Comparison of ENCODE assay signal across 14 cellular contexts in genomic region chr6:16804007-16804303, GRCh38. TPM values are rescaled to one million over a fixed set of nuclear protein-coding genes. Genes with fewer than 3 reads are reported as not detected.
DNase-seq lines count a peak whose midpoint lies in the region; ATAC-seq and TF ChIP-seq lines count a peak whose summit lies in the region.
"Had no signal": no experiment of that assay in that cellular context is flagged by ENCODE, and none has a peak within 500 bp of the region (broad histone marks: within the 10 kb centered on the region; RNA-seq: fewer than 3 reads in every experiment).

No MANE protein-coding gene starts in this region.

- H3K79me1 ChIP-seq in mesenchymal stem cell (replicated peaks; ENCODE audit: low read length, poor library complexity, severe bottlenecking) = no peaks in the 10 kb centered on the region

- DNase-seq in NCI-H748 (lab: John Stamatoyannopoulos, UW; ENCODE audit: unreplicated experiment) = peak; percentile 19
- no peak for DNase-seq in NCI-H748 treated with DMSO at 0.1 percent for 48 hours (lab: John Stamatoyannopoulos, UW)
- DNase-seq in caudate nucleus (lab: John Stamatoyannopoulos, UW) = no peak
- no peak for DNase-seq in mesenchymal stem cell
- DNase-seq in tibial artery = no peak
- no peak for DNase-seq in head of caudate nucleus
- DNase-seq in Peyer's patch = no peak
- DNase-seq: activated naive CD8-positive, alpha-beta T cell treated with anti-CD3 and anti-CD28 coated beads for 36 hours; Calu3; naive B cell; NCI-H510A had no signal

- no peak overlapping the region for H2BK5ac ChIP-seq in mesenchymal stem cell (ENCODE audit: low read depth, low read length, poor library complexity, severe bottlenecking)

- peak overlapping the region; percentile 34 for H3K9ac ChIP-seq in mesenchymal stem cell (ENCODE audit: low read length)

- H3K23ac ChIP-seq in mesenchymal stem cell (ENCODE audit: low read length in 2 of 2) = no peak overlapping the region

- H2BK120ac ChIP-seq in mesenchymal stem cell (ENCODE audit: low read depth, low read length) = no peak overlapping the region

- H3K4me1 ChIP-seq in mesenchymal stem cell (ENCODE audit: control insufficient read depth, insufficient read depth, low read depth, low read length) = peaks cover 5% of the 10 kb centered on the region
- H3K4me1 ChIP-seq in tibial artery = peaks cover 0 to 32% (median 5%) of the 10 kb centered on the region in 4 donors
- no peaks in the 10 kb centered on the region for H3K4me1 ChIP-seq in Peyer's patch

- intact Hi-C loops in tibial artery (cut with DNase I; ENCODE audit: low total_unique reads) = loop anchor here (10.0 kb wide), 1 partner anchor 281 kb away; no protein-coding TSS in a partner anchor
- intact Hi-C loops in head of caudate nucleus (cut with DNase I) = no loop called here

- H2AFZ ChIP-seq in mesenchymal stem cell (ENCODE audit: low read depth, low read length) = peak overlapping the region; percentile 20

- H3K4me2 ChIP-seq in mesenchymal stem cell (ENCODE audit: low read length, poor library complexity, severe bottlenecking) = peak overlapping the region; percentile 53

- H3K4ac ChIP-seq in mesenchymal stem cell (ENCODE audit: low read depth in 1 of 2, low read length in 2 of 2) = peak overlapping the region in 1 of 2 experiments; percentile 33

- 71% methylated on average over 1 of the region's 3 CpGs for WGBS in mesenchymal stem cell

- H4K8ac ChIP-seq in mesenchymal stem cell (ENCODE audit: low read length) = no peak overlapping the region

- TF ChIP-seq POLR2A in Peyer's patch (IDR thresholded peaks at IDR 0.05) = no peak

- H2AK5ac ChIP-seq in mesenchymal stem cell (ENCODE audit: low read length, severe bottlenecking) = no peak overlapping the region

- peak overlapping the region; percentile 79 for H3K27ac ChIP-seq in caudate nucleus (ENCODE audit: low read depth, low read length)
- peak overlapping the region; percentile 38 for H3K27ac ChIP-seq in mesenchymal stem cell (ENCODE audit: low read length, poor library complexity, severe bottlenecking)
- H3K27ac ChIP-seq in tibial artery = peak overlapping the region in 1 of 2 donors; percentile 30
- peak overlapping the region in 1 of 4 donors; percentile 33 for H3K27ac ChIP-seq in Peyer's patch
- H3K27ac ChIP-seq: WERI-Rb-1 had no signal

- no peaks in the 10 kb centered on the region for H3K27me3 ChIP-seq in mesenchymal stem cell (ENCODE audit: control insufficient read depth in 1 of 2, insufficient read depth in 1 of 2, low read length in 2 of 2)
- no peaks in the 10 kb centered on the region for H3K27me3 ChIP-seq in tibial artery
- H3K27me3 ChIP-seq in Peyer's patch = no peaks in the 10 kb centered on the region
- H3K27me3 ChIP-seq: MG63 had no signal

- H3K9me3 ChIP-seq in mesenchymal stem cell (ENCODE audit: control insufficient read depth, low read length) (peaks cover 1% of the 10 kb centered on the region), tibial artery (no peaks in the 10 kb centered on the region), Peyer's patch (no peaks in the 10 kb centered on the region)
- H3K9me3 ChIP-seq: MG63 had no signal

- no peak overlapping the region for H2BK12ac ChIP-seq in mesenchymal stem cell (ENCODE audit: low read length in 2 of 2)

- peak overlapping the region in 1 of 2 experiments; percentile 15 for H3K4me3 ChIP-seq in mesenchymal stem cell (ENCODE audit: insufficient read depth in 1 of 2, low read depth in 1 of 2, low read length in 2 of 2)
- peak overlapping the region; percentile 29 to 44 for H3K4me3 ChIP-seq in tibial artery
- peak overlapping the region in 1 of 4 donors; percentile 10 for H3K4me3 ChIP-seq in Peyer's patch
- H3K4me3 ChIP-seq: MG63 had no signal

- TF ChIP-seq CTCF in tibial artery (IDR thresholded peaks at IDR 0.05) = no peak
- no peak for TF ChIP-seq CTCF in Peyer's patch (IDR thresholded peaks at IDR 0.05)

- H3K14ac ChIP-seq in mesenchymal stem cell (ENCODE audit: low read length in 2 of 2) = no peak overlapping the region

- ATAC-seq in HG03442 (IDR thresholded peaks at IDR 0.05; ENCODE audit: unreplicated experiment) = no peak

- no peak overlapping the region for H2BK15ac ChIP-seq in mesenchymal stem cell (ENCODE audit: low read depth, poor library complexity, severe bottlenecking)

- H3K18ac ChIP-seq in mesenchymal stem cell (ENCODE audit: low read depth in 1 of 2, low read length in 2 of 2) = no peak overlapping the region

- H3K36me3 ChIP-seq in mesenchymal stem cell (ENCODE audit: control insufficient read depth in 1 of 2, insufficient read depth in 2 of 2, low read depth in 1 of 2, low read length in 2 of 2) = no peaks in the 10 kb centered on the region
- no peaks in the 10 kb centered on the region for H3K36me3 ChIP-seq in tibial artery
- H3K36me3 ChIP-seq in Peyer's patch = no peaks in the 10 kb centered on the region
- H3K36me3 ChIP-seq: MG63, WERI-Rb-1 had no signal

- H4K91ac ChIP-seq in mesenchymal stem cell (ENCODE audit: low read length) = no peak overlapping the region

RNA-seq across cellular contexts. Expression of gene ATXN1, which starts 42.7 kb away (rescaled TPM):
- 16.8 TPM for polyA plus RNA-seq in mesenchymal stem cell (2013, experiment 1 of 2)
- 16.0 TPM for polyA plus RNA-seq in mesenchymal stem cell (2013, experiment 2 of 2)
- 10 to 100 TPM; 34.7 to 48.5 (median 43.1) TPM for total RNA-seq in Peyer's patch
